17 cellular contexts compared by ENCODE assay signal in the genomic region with DNA sequence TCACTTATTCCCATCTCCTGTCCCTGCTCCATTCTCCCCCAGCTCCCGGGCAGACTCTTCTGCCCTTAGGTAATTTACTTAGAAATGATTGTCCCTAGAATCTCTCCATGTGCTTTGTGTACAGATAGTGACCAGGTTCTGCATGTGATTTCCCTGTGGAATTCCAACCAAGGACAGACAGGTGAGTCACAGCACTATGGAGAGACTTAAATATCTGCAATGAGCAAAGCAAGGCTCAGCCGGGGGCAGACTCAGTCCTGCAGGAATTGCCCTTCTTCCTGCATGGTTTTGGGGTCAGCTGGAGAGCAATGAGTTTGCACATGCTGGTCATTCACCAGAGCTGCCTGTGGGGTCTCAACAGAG. TPM values are rescaled to one million over a fixed set of nuclear protein-coding genes. Genes with fewer than 3 reads are reported as not detected.
DNase-seq lines count a peak whose midpoint lies in the region; ATAC-seq, FAIRE-seq and TF ChIP-seq lines count a peak whose summit lies in the region.
"Had no signal": no experiment of that assay in that cellular context is flagged by ENCODE, and none has a peak within 500 bp of the region (broad histone marks: within the 10 kb centered on the region; RNA-seq: fewer than 3 reads in every experiment).

No MANE protein-coding gene starts in this region.

- H3K4me2 ChIP-seq in HepG2 (ENCODE audit: low read depth, low read length) = no peak overlapping the region

- no peak overlapping the region for H3K9ac ChIP-seq in HepG2 (ENCODE audit: insufficient read depth, low read depth, low read length)

- no peaks in the 10 kb centered on the region for H3K79me2 ChIP-seq in HepG2 (ENCODE audit: insufficient read depth, low read length)

- TF ChIP-seq EP300 in HepG2 (IDR thresholded peaks at IDR 0.05; ENCODE audit: low read depth in 2 of 2, low read length in 2 of 2) = no peak
- no peak for TF ChIP-seq EP300 in HepG2 (CRISPR knock-in tag; IDR thresholded peaks at IDR 0.05; ENCODE audit: borderline replicate concordance)

- TF ChIP-seq RAD21 in HepG2 (CRISPR knock-in tag; IDR thresholded peaks at IDR 0.05) = no peak

- no peaks in the 10 kb centered on the region for H4K20me1 ChIP-seq in HepG2 (ENCODE audit: insufficient read depth, low read length)

- no peak for TF ChIP-seq POLR2A in HepG2 (IDR thresholded peaks at IDR 0.05; ENCODE audit: insufficient read depth in 1 of 2, low read depth in 2 of 2, low read length in 2 of 2)
- no peak for TF ChIP-seq POLR2A in right lobe of liver (IDR thresholded peaks at IDR 0.05)
- TF ChIP-seq POLR2A in gastrocnemius medialis (IDR thresholded peaks at IDR 0.05) = no peak

- H3K9me3 ChIP-seq in HepG2 (ENCODE audit: low read length) = no peaks in the 10 kb centered on the region
- H3K9me3 ChIP-seq in right lobe of liver = no peaks in the 10 kb centered on the region
- H3K9me3 ChIP-seq in gastrocnemius medialis = no peaks in the 10 kb centered on the region
- H3K9me3 ChIP-seq in SJCRH30 (replicated peaks) = no peaks in the 10 kb centered on the region
- H3K9me3 ChIP-seq: stomach had no signal

- in situ Hi-C loops in HepG2 (cut with HindIII; ENCODE audit: extremely low pct_ligation_motif_present, low pct_unique_long_range_greater_than_20kb) (no loop called here), gastrocnemius medialis (cut with MboI; ENCODE audit: low sequenced_read_pairs in 4 of 4) (loop anchor here in 1 of 4 donors (25.0 kb wide), 1 partner anchor 239 kb away; no protein-coding TSS in a partner anchor)

- DNase-seq in HepG2 (ENCODE audit: low spot score) (peak; percentile 29), right lobe of liver (no peak), RCC 7860 (ENCODE audit: low spot score) (peak; percentile 71), fibroblast of mammary gland (ENCODE audit: low read depth) (peak; percentile 22), gastrocnemius medialis (no peak), AML-193 (lab: John Stamatoyannopoulos, UW) (no peak), SJCRH30 (no peak), iPS-NIHi11 (ENCODE audit: low spot score) (no peak)
- DNase-seq: activated CD8-positive, alpha-beta T cell treated with anti-CD3 and anti-CD28 coated beads for 36 hours; activated naive CD8-positive, alpha-beta T cell treated with anti-CD3 and anti-CD28 coated beads, Interleukin-2, amount 10 ng/mL, durations not matched to agents 7 days and 5 days; central memory CD4-positive, alpha-beta T cell; GF-D8; NCI-H2029 treated with DMSO at 0.1 percent for 48 hours; NCI-H524 treated with DMSO at 0.1 percent for 48 hours; stomach had no signal

- FAIRE-seq in HepG2 (lab: Jason Lieb, UNC) = no peak
- FAIRE-seq in RCC 7860 (lab: Jason Lieb, UNC) = no peak
- FAIRE-seq: frontal cortex, GM12892 had no signal

- ATAC-seq in HepG2 (no peak), right lobe of liver (no peak), gastrocnemius medialis (no peak)
- ATAC-seq: activated CD8-positive, alpha-beta T cell treated with anti-CD3 and anti-CD28 coated beads for 36 hours had no signal

- no TSS peak for BruUV-seq in HepG2 (replicated peaks; lab: Mats Ljungman, UMichigan)

- no peak overlapping the region for H3K4me3 ChIP-seq in HepG2 (replicated peaks in 1 of 3; ENCODE audit: insufficient read depth in 1 of 3, low read depth in 2 of 3, low read length in 3 of 3)
- no peak overlapping the region for H3K4me3 ChIP-seq in right lobe of liver
- H3K4me3 ChIP-seq in fibroblast of mammary gland (ENCODE audit: control insufficient read depth, low read depth, low read length) = no peak overlapping the region
- no peak overlapping the region for H3K4me3 ChIP-seq in gastrocnemius medialis
- no peak overlapping the region for H3K4me3 ChIP-seq in SJCRH30
- H3K4me3 ChIP-seq: stomach had no signal

- POLR2A ChIA-PET in HepG2 (lab: Yijun Ruan, JAX) = no interaction called here

- H3K27me3 ChIP-seq in HepG2 (ENCODE audit: control insufficient read depth in 1 of 2, insufficient read depth in 2 of 2, low read length in 2 of 2) (no peaks in the 10 kb centered on the region), right lobe of liver (no peaks in the 10 kb centered on the region), gastrocnemius medialis (no peaks in the 10 kb centered on the region), SJCRH30 (0 out of 2 replicates have a peak, but pooled peaks cover 2% of the 10 kb centered on the region)
- H3K27me3 ChIP-seq: stomach had no signal

- H3K27ac ChIP-seq in HepG2 (ENCODE audit: extremely low read length, insufficient read depth, low read length) = no peak overlapping the region
- H3K27ac ChIP-seq in right lobe of liver = no peak overlapping the region
- no peak overlapping the region for H3K27ac ChIP-seq in gastrocnemius medialis
- H3K27ac ChIP-seq in SJCRH30 = no peak overlapping the region
- H3K27ac ChIP-seq: stomach had no signal

- H3K4me1 ChIP-seq in HepG2 (ENCODE audit: insufficient read depth, low read length) (no peaks in the 10 kb centered on the region), right lobe of liver (no peaks in the 10 kb centered on the region), gastrocnemius medialis (no peaks in the 10 kb centered on the region), SJCRH30 (no peaks in the 10 kb centered on the region)

- H2AFZ ChIP-seq in HepG2 (ENCODE audit: low read length) = no peak overlapping the region

- CTCF ChIA-PET in HepG2 (lab: Yijun Ruan, JAX; ENCODE audit: low intra/inter-chr PET ratio, low total read pairs) = no interaction called here

- no peaks in the 10 kb centered on the region for H3K36me3 ChIP-seq in HepG2 (replicated peaks in 1 of 2; ENCODE audit: control insufficient read depth in 1 of 2, insufficient read depth in 2 of 2, low read length in 2 of 2)
- H3K36me3 ChIP-seq in right lobe of liver = no peaks in the 10 kb centered on the region
- peaks cover 0 to 30% of the 10 kb centered on the region in 2 donors for H3K36me3 ChIP-seq in gastrocnemius medialis
- no peaks in the 10 kb centered on the region for H3K36me3 ChIP-seq in SJCRH30

- WGBS in HepG2 (ENCODE audit: low lambda C conversion rate) = 50% methylated on average over 2 of the region's 2 CpGs
- 70% methylated on average over 2 of the region's 2 CpGs for WGBS in right lobe of liver (ENCODE audit: insufficient coverage, low coverage, low lambda C conversion rate, missing lambda C conversion rate)

- no peak for TF ChIP-seq CTCF in HepG2 (CRISPR knock-in tag; IDR thresholded peaks at IDR 0.05)
- TF ChIP-seq CTCF in right lobe of liver (IDR thresholded peaks at IDR 0.05) = no peak
- TF ChIP-seq CTCF in fibroblast of mammary gland (conservative IDR thresholded peaks at IDR 0.05; ENCODE audit: control insufficient read depth, insufficient read depth, low read depth, low read length) = no peak
- no peak for TF ChIP-seq CTCF in gastrocnemius medialis (IDR thresholded peaks at IDR 0.05 in 4 of 5, conservative IDR thresholded peaks at IDR 0.05 in 1 of 5)

- intact Hi-C loops in HepG2 (cut with micrococcal nuclease; ENCODE audit: unreplicated experiment) (no loop called here), right lobe of liver (cut with DNase I) (no loop called here), gastrocnemius medialis (cut with DNase I; ENCODE audit: low total_unique reads) (no loop called here)

TF ChIP-seq in HepG2, 621 proteins besides CTCF, POLR2A, EP300 and RAD21 (continues in another document):
- TF ChIP-seq, protein P1, sequence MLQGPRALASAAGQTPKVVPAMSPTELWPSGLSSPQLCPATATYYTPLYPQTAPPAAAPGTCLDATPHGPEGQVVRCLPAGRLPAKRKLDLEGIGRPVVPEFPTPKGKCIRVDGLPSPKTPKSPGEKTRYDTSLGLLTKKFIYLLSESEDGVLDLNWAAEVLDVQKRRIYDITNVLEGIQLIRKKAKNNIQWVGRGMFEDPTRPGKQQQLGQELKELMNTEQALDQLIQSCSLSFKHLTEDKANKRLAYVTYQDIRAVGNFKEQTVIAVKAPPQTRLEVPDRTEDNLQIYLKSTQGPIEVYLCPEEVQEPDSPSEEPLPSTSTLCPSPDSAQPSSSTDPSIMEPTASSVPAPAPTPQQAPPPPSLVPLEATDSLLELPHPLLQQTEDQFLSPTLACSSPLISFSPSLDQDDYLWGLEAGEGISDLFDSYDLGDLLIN (CRISPR knock-in tag; IDR thresholded peaks at IDR 0.05; ENCODE audit: borderline replicate concordance) = no peak
- no peak for TF ChIP-seq SRY (CRISPR knock-in tag; IDR thresholded peaks at IDR 0.05)
- no peak for TF ChIP-seq HNRNPUL1 (IDR thresholded peaks at IDR 0.05; ENCODE audit: low read depth, low read length)
- no peak for TF ChIP-seq MEIS1 (CRISPR knock-in tag; IDR thresholded peaks at IDR 0.05; ENCODE audit: borderline replicate concordance)
- no peak for TF ChIP-seq HNRNPLL (IDR thresholded peaks at IDR 0.05; ENCODE audit: low read depth, low read length, poor library complexity, severe bottlenecking)

RNA-seq across cellular contexts. Expression of a gene that starts 57.3 kb away (rescaled TPM):
- total RNA-seq in HepG2 (2016; rRNA removed; fragmentation: Illumina TruSeq; extraction: Trizol) = 13.8 and 19.0 TPM in 2 replicates
- total RNA-seq in HepG2 (2016; cell fraction: cytosol; rRNA removed; fragmentation: Illumina TruSeq; extraction: Trizol; ENCODE audit: low read depth) = 5.8 and 7.8 TPM in 2 replicates
- total RNA-seq in HepG2 (2016; cell fraction: insoluble cytoplasmic fraction; rRNA removed; fragmentation: Illumina TruSeq; extraction: Trizol) = 14.6 and 17.8 TPM in 2 replicates
- 7.2 and 11.4 TPM in 2 replicates for total RNA-seq in HepG2 (2016; cell fraction: membrane; rRNA removed; fragmentation: Illumina TruSeq; extraction: Trizol)
- total RNA-seq in HepG2 (2016; cell fraction: nucleus; rRNA removed; fragmentation: Illumina TruSeq; extraction: Trizol) = 54.0 and 56.5 TPM in 2 replicates
- polyA plus RNA-seq in HepG2 (2011; rRNA removed) = 14.9 TPM in 2 replicates
- 2.4 and 3.7 TPM in 2 replicates for polyA plus RNA-seq in HepG2 (2011; cell fraction: cytosol; rRNA removed)
- 26.3 and 36.2 TPM in 2 replicates for polyA plus RNA-seq in HepG2 (2011; cell fraction: nucleus; rRNA removed)
- 5.9 and 7.4 TPM in 2 replicates for polyA plus RNA-seq in HepG2 (2012)
- polyA plus RNA-seq in HepG2 (2016; cell fraction: cytosol; fragmentation: Illumina TruSeq; extraction: Trizol; ENCODE audit: low read depth) = 0.97 and 1.5 TPM in 2 replicates
- polyA plus RNA-seq in HepG2 (2016; cell fraction: insoluble cytoplasmic fraction; fragmentation: Illumina TruSeq; extraction: Trizol; ENCODE audit: low read depth) = 3.4 TPM in 2 replicates
- 3.3 and 3.8 TPM in 2 replicates for polyA plus RNA-seq in HepG2 (2016; cell fraction: membrane; fragmentation: Illumina TruSeq; extraction: Trizol; ENCODE audit: low read depth)
- polyA plus RNA-seq in HepG2 (2016; cell fraction: nucleus; fragmentation: Illumina TruSeq; extraction: Trizol; ENCODE audit: insufficient read depth, low read depth) = 42.4 and 45.8 TPM in 2 replicates
- polyA minus RNA-seq in HepG2 (2011; rRNA and poly(A)+ RNA removed; ENCODE audit: low replicate concordance) = 38.9 and 56.7 TPM in 2 replicates
- polyA minus RNA-seq in HepG2 (2011; cell fraction: cytosol; rRNA and poly(A)+ RNA removed) = 8.7 and 10.2 TPM in 2 replicates
- 130 and 161 TPM in 2 replicates for polyA minus RNA-seq in HepG2 (2011; cell fraction: nucleus; rRNA and poly(A)+ RNA removed)
- total RNA-seq in right lobe of liver = 10 to 100 TPM; 21.0 to 37.6 (median 25.3) TPM
- 10 to 100 TPM; 15.1 to 44.0 (median 28.9) TPM for total RNA-seq in gastrocnemius medialis
- total RNA-seq in SJCRH30 (2014; rRNA removed; shearing (Covaris generic)) = 26.6 and 41.2 TPM in 2 replicates

Comparison
In these comparisons a context has a peak if more than half of its experiments do, and no peak if none do; other contexts are left out.
1. DNase-seq: peak in HepG2 (single experiment), RCC 7860 (single experiment) and fibroblast of mammary gland (single experiment); none in right lobe of liver (0 of 3), gastrocnemius medialis (0 of 2), AML-193 (0 of 2), SJCRH30 (0 of 2) and iPS-NIHi11 (single experiment).